In genomic region chr10:86759073-86759672, GRCh38 we compare ENCODE assay signal across 10 cellular contexts. TPM values are rescaled to one million over a fixed set of nuclear protein-coding genes. Genes with fewer than 3 reads are reported as not detected.
DNase-seq lines count a peak whose midpoint lies in the region; ATAC-seq and TF ChIP-seq lines count a peak whose summit lies in the region.
"Had no signal": no experiment of that assay in that cellular context is flagged by ENCODE, and none has a peak within 500 bp of the region (broad histone marks: within the 10 kb centered on the region; RNA-seq: fewer than 3 reads in every experiment).

No MANE protein-coding gene starts in this region.

- 61% methylated on average over 3 of the region's 3 CpGs for WGBS in SK-N-SH (ENCODE audit: low lambda C conversion rate)
- 12% methylated on average over 3 of the region's 3 CpGs for WGBS in hepatocyte (ENCODE audit: low lambda C conversion rate, missing lambda C conversion rate)

- peaks cover 86% of the 10 kb centered on the region for H3K79me2 ChIP-seq in SK-N-SH (ENCODE audit: insufficient read depth)
- H3K79me2 ChIP-seq in hepatocyte = peaks cover 81% of the 10 kb centered on the region

- H2AFZ ChIP-seq in SK-N-SH (ENCODE audit: low read depth) (no peak overlapping the region), hepatocyte (no peak overlapping the region)

- H3K4me3 Mint-ChIP-seq in T-cell = peak overlapping the region in 2 of 3 donors; percentile 40 to 87
- no peak overlapping the region for H3K4me3 Mint-ChIP-seq in stimulated activated naive B cell treated with anti-CD40 and anti-IgM and Interleukin-4, amounts not matched to agents 10 μg/mL and 1 μg/mL and 100 μg/mL, for 72 hours

- H3K9me3 Mint-ChIP-seq in T-cell = no peaks in the 10 kb centered on the region
- H3K9me3 Mint-ChIP-seq in stimulated activated naive B cell treated with anti-CD40 and anti-IgM and Interleukin-4, amounts not matched to agents 10 μg/mL and 1 μg/mL and 100 μg/mL, for 72 hours = no peaks in the 10 kb centered on the region

- peaks cover 60% of the 10 kb centered on the region for H4K20me1 ChIP-seq in SK-N-SH (ENCODE audit: insufficient read depth)
- H4K20me1 ChIP-seq in hepatocyte (ENCODE audit: insufficient read depth, poor library complexity, severe bottlenecking) = peaks cover 49% of the 10 kb centered on the region

- H3K27me3 ChIP-seq in SK-N-SH (ENCODE audit: insufficient read depth) (no peaks in the 10 kb centered on the region), hepatocyte (no peaks in the 10 kb centered on the region), subcutaneous abdominal adipose tissue (ENCODE audit: control insufficient read depth in 5 of 5, insufficient read depth in 4 of 5, low read length in 5 of 5) (peaks cover 0 to 5% (median 0%) of the 10 kb centered on the region in 5 donors)
- H3K27me3 ChIP-seq: SJCRH30 had no signal

- CTCF ChIA-PET in SK-N-SH (lab: Yijun Ruan, JAX) (interaction anchor here (1.9 to 5.8 kb wide), 2 partner anchors 11 to 141 kb away, joined by 6 to 21 read pairs; no protein-coding TSS in a partner anchor), T-cell (lab: Charles Lee) (no interaction called here)

- TF ChIP-seq RAD21 in SK-N-SH (IDR thresholded peaks at IDR 0.05; ENCODE audit: low read length) = no peak

- peaks cover 9 to 13% of the 10 kb centered on the region in 2 experiments; a peak in 3 of 4 replicates for H3K4me1 ChIP-seq in SK-N-SH (ENCODE audit: control insufficient read depth in 1 of 2, insufficient read depth in 2 of 2, low read depth in 1 of 2, low read length in 1 of 2)
- H3K4me1 ChIP-seq in hepatocyte (ENCODE audit: insufficient read depth) = peaks cover 20% of the 10 kb centered on the region
- H3K4me1 ChIP-seq in subcutaneous abdominal adipose tissue (ENCODE audit: control insufficient read depth in 5 of 5, insufficient read depth in 5 of 5, low read length in 5 of 5) = peaks cover 2 to 41% (median 35%) of the 10 kb centered on the region in 5 donors
- H3K4me1 ChIP-seq: SJCRH30 had no signal

- H3K36me3 Mint-ChIP-seq in T-cell = no peaks in the 10 kb centered on the region
- no peaks in the 10 kb centered on the region for H3K36me3 Mint-ChIP-seq in stimulated activated naive B cell treated with anti-CD40 and anti-IgM and Interleukin-4, amounts not matched to agents 10 μg/mL and 1 μg/mL and 100 μg/mL, for 72 hours

- H3K9me2 ChIP-seq in SK-N-SH (no peaks in the 10 kb centered on the region), hepatocyte (replicated peaks; ENCODE audit: insufficient read depth) (no peaks in the 10 kb centered on the region)

- ATAC-seq in SK-N-SH treated with all-trans-retinoic acid at 6 μM for 48 hours (no peak), T-cell (replicated peaks in 1 of 4) (no peak)
- ATAC-seq in stimulated activated naive B cell treated with anti-CD40 and anti-IgM and Interleukin-4, amounts not matched to agents 10 μg/mL and 1 μg/mL and 100 μg/mL, for 72 hours (replicated peaks) = no peak

- H3K27ac ChIP-seq in SK-N-SH (ENCODE audit: low read depth in 2 of 2, low read length in 1 of 2) (no peak overlapping the region), hepatocyte (peak overlapping the region; percentile 100), subcutaneous abdominal adipose tissue (ENCODE audit: low read depth, low read length) (peak overlapping the region; percentile 90)
- H3K27ac ChIP-seq: SJCRH30 had no signal

- TF ChIP-seq EP300 in SK-N-SH (IDR thresholded peaks at IDR 0.05; ENCODE audit: borderline replicate concordance in 1 of 2, low read depth in 1 of 2, low read length in 1 of 2) = no peak

- POLR2A ChIA-PET in SK-N-SH (lab: Yijun Ruan, JAX) = no interaction called here
- POLR2A ChIA-PET in T-cell (lab: Charles Lee) = no interaction called here

- peaks cover 20% of the 10 kb centered on the region for H3F3A ChIP-seq in SK-N-SH (replicated peaks; ENCODE audit: insufficient read depth)

- H3K36me3 ChIP-seq in SK-N-SH (replicated peaks in 1 of 2; ENCODE audit: control insufficient read depth in 1 of 2, insufficient read depth in 2 of 2, low read length in 1 of 2) (no peaks in the 10 kb centered on the region), hepatocyte (replicated peaks; ENCODE audit: insufficient read depth, low read depth) (no peaks in the 10 kb centered on the region), subcutaneous abdominal adipose tissue (ENCODE audit: control insufficient read depth in 5 of 5, insufficient read depth in 5 of 5, low read length in 5 of 5) (no peaks in the 10 kb centered on the region)

- H3K4me2 ChIP-seq in SK-N-SH (peak overlapping the region; percentile 82), hepatocyte (peak overlapping the region; percentile 82)

- H3K4me3 ChIP-seq in SK-N-SH (ENCODE audit: low read depth in 2 of 2, low read length in 1 of 2) (peak overlapping the region in 1 of 2 experiments; percentile 91; a peak in 2 of 4 replicates), hepatocyte (peak overlapping the region; percentile 93), subcutaneous abdominal adipose tissue (ENCODE audit: low read depth in 1 of 5, low read length in 5 of 5) (peak overlapping the region in 4 of 5 donors; percentile 15 to 88 (median 43))

- peaks cover 29 to 41% (median 40%) of the 10 kb centered on the region in 3 donors for H3K4me1 Mint-ChIP-seq in T-cell
- peaks cover 18 to 35% of the 10 kb centered on the region in 2 donors for H3K4me1 Mint-ChIP-seq in stimulated activated naive B cell treated with anti-CD40 and anti-IgM and Interleukin-4, amounts not matched to agents 10 μg/mL and 1 μg/mL and 100 μg/mL, for 72 hours

- H3K9me3 ChIP-seq in SK-N-SH = no peaks in the 10 kb centered on the region
- no peaks in the 10 kb centered on the region for H3K9me3 ChIP-seq in hepatocyte (ENCODE audit: low read depth)
- H3K9me3 ChIP-seq in subcutaneous abdominal adipose tissue (ENCODE audit: control insufficient read depth in 5 of 5, low read length in 5 of 5) = no peaks in the 10 kb centered on the region
- H3K9me3 ChIP-seq: SJCRH30 had no signal

- no peak overlapping the region for H3K27ac Mint-ChIP-seq in T-cell
- no peak overlapping the region for H3K27ac Mint-ChIP-seq in stimulated activated naive B cell treated with anti-CD40 and anti-IgM and Interleukin-4, amounts not matched to agents 10 μg/mL and 1 μg/mL and 100 μg/mL, for 72 hours

- no peak overlapping the region for H3K9ac ChIP-seq in SK-N-SH
- H3K9ac ChIP-seq in subcutaneous abdominal adipose tissue (ENCODE audit: low read length in 5 of 5) = peak overlapping the region in 3 of 5 donors; percentile 62 to 91 (median 87)

- TF ChIP-seq CTCF in SK-N-SH (IDR thresholded peaks at IDR 0.05) = no peak
- TF ChIP-seq CTCF in hepatocyte (IDR thresholded peaks at IDR 0.05; ENCODE audit: poor library complexity) = no peak

- no peak for DNase-seq in SK-N-SH
- DNase-seq in T-cell = no peak
- DNase-seq in hepatocyte (ENCODE audit: low spot score) = no peak
- DNase-seq in activated CD4-positive, alpha-beta T cell treated with anti-CD3 and anti-CD28 coated beads, Interleukin-2, amount 50 U/mL, for 48 hours = no peak
- DNase-seq in stimulated activated naive B cell treated with anti-CD40 and anti-IgM and Interleukin-4, amounts not matched to agents 10 μg/mL and 1 μg/mL and 100 μg/mL, for 72 hours = no peak
- no peak for DNase-seq in GM19238 (ENCODE audit: insufficient read length, low spot score)
- DNase-seq: 8988T had no signal

- H3K27me3 Mint-ChIP-seq in T-cell = peaks cover 8 to 31% of the 10 kb centered on the region in 2 donors
- H3K27me3 Mint-ChIP-seq in stimulated activated naive B cell treated with anti-CD40 and anti-IgM and Interleukin-4, amounts not matched to agents 10 μg/mL and 1 μg/mL and 100 μg/mL, for 72 hours = peaks cover 50 to 66% of the 10 kb centered on the region in 2 donors

TF ChIP-seq in SK-N-SH, 30 proteins besides CTCF, POLR2A, EP300 and RAD21:
- TF ChIP-seq YY1 (IDR thresholded peaks at IDR 0.05; ENCODE audit: low read depth) (no peak), FOXJ3 (CRISPR knock-in tag; IDR thresholded peaks at IDR 0.05) (no peak), MAX (IDR thresholded peaks at IDR 0.05; ENCODE audit: low read depth) (no peak), FOXM1 (IDR thresholded peaks at IDR 0.05; ENCODE audit: low read depth) (no peak)

TF ChIP-seq in SK-N-SH treated with all-trans-retinoic acid at 6 μM for 48 hours, 23 proteins besides CTCF, POLR2A, EP300 and RAD21 (continues in another document):
- TF ChIP-seq PPARA (CRISPR knock-in tag; IDR thresholded peaks at IDR 0.05; ENCODE audit: borderline replicate concordance) (no peak), CREB5 (CRISPR knock-in tag; IDR thresholded peaks at IDR 0.05; ENCODE audit: low read depth) (no peak), CSRNP3 (CRISPR knock-in tag; IDR thresholded peaks at IDR 0.05) (no peak), SNAI2 (CRISPR knock-in tag; IDR thresholded peaks at IDR 0.05) (no peak), OSR1 (CRISPR knock-in tag; IDR thresholded peaks at IDR 0.05) (no peak), ZFP3 (CRISPR knock-in tag; IDR thresholded peaks at IDR 0.05) (no peak), CSDC2 (CRISPR knock-in tag; IDR thresholded peaks at IDR 0.05) (no peak)

RNA-seq across cellular contexts. Expression of gene BMPR1A, which starts 2.8 kb away (rescaled TPM):
- 12.7 and 20.1 TPM in 2 replicates for polyA plus RNA-seq in SK-N-SH (2012; rRNA removed)
- 19.2 and 19.7 TPM in 2 replicates for polyA plus RNA-seq in SK-N-SH (2012; cell fraction: cytosol; rRNA removed)
- polyA plus RNA-seq in SK-N-SH (2012; cell fraction: nucleus; rRNA removed) = 5.9 and 13.3 TPM in 2 replicates
- total RNA-seq in T-cell = 10 to 100 TPM in 4 of 5 donors, 1 to 10 TPM in 1; 7.8 to 15.0 (median 11.4) TPM
- 58.0 and 58.7 TPM in 2 replicates for total RNA-seq in hepatocyte
- 13.9 and 25.1 TPM in 2 replicates for polyA plus RNA-seq in hepatocyte

Comparison
In these comparisons a context has a peak if more than half of its experiments do, and no peak if none do; other contexts are left out.
1. H3K27ac ChIP-seq: peak in hepatocyte (single experiment) and subcutaneous abdominal adipose tissue (single experiment); none in SK-N-SH (0 of 2).
2. H3K4me3 Mint-ChIP-seq: peak in T-cell (2 of 3); none in stimulated activated naive B cell treated with anti-CD40 and anti-IgM and Interleukin-4, amounts not matched to agents 10 μg/mL and 1 μg/mL and 100 μg/mL, for 72 hours (0 of 2).